2 cellular contexts compared by ENCODE assay signal in genomic region chr1:207605444-207606361, GRCh38.
TF ChIP-seq lines count a peak whose summit lies in the region.

No MANE protein-coding gene starts in this region.

TF ChIP-seq in GM23338, 12 proteins besides CTCF, POLR2A, EP300 and RAD21 (continued from another document):
- TF ChIP-seq ZNF114 (CRISPR knock-in tag; IDR thresholded peaks at IDR 0.05), result no peak
- no peak for TF ChIP-seq ZNF331 (CRISPR knock-in tag; IDR thresholded peaks at IDR 0.05; ENCODE audit: low read depth)
- TF ChIP-seq CREB1 (CRISPR knock-in tag; IDR thresholded peaks at IDR 0.05; ENCODE audit: low read depth), result no peak
- TF ChIP-seq POLR2AphosphoS5 (IDR thresholded peaks at IDR 0.05; ENCODE audit: low read depth), result no peak
- TF ChIP-seq JUNB (IDR thresholded peaks at IDR 0.05; ENCODE audit: unreplicated experiment), result no peak
- TF ChIP-seq ZNF462 (CRISPR knock-in tag; IDR thresholded peaks at IDR 0.05), result no peak
- TF ChIP-seq EZH2 (IDR thresholded peaks at IDR 0.05; ENCODE audit: low read depth, unreplicated experiment), result no peak

TF ChIP-seq in WTC11, 78 proteins besides CTCF, POLR2A, EP300 and RAD21 (continued from another document):
- TF ChIP-seq USF2 (CRISPR knock-in tag; IDR thresholded peaks at IDR 0.05) (no peak), FOXK1 (CRISPR knock-in tag; IDR thresholded peaks at IDR 0.05) (no peak), HMGA2 (CRISPR knock-in tag; IDR thresholded peaks at IDR 0.05) (no peak), PRDM15 (CRISPR knock-in tag; IDR thresholded peaks at IDR 0.05) (no peak), ATF1 (CRISPR knock-in tag; IDR thresholded peaks at IDR 0.05) (no peak)
